In genomic region chr5:116371431-116371830, GRCh38 we compare ENCODE assay signal across 1 cellular context.
TF ChIP-seq lines count a peak whose summit lies in the region.

No MANE protein-coding gene starts in this region.

TF ChIP-seq in K562, 482 proteins besides CTCF, POLR2A, EP300 and RAD21:
- TF ChIP-seq HLTF (IDR thresholded peaks at IDR 0.05) (no peak), ETS2 (tag; IDR thresholded peaks at IDR 0.05; ENCODE audit: borderline replicate concordance, poor library complexity, severe bottlenecking) (no peak), MYNN (IDR thresholded peaks at IDR 0.05) (no peak), MYNN (CRISPR knock-in tag; IDR thresholded peaks at IDR 0.05) (no peak), GTF2B (IDR thresholded peaks at IDR 0.05; ENCODE audit: extremely low read depth, insufficient read length) (no peak), ETV5 (CRISPR knock-in tag; IDR thresholded peaks at IDR 0.05; ENCODE audit: low read depth) (0 out of 2 replicates have a peak, but pooled peaks have one; percentile 14)
